In the genomic region with DNA sequence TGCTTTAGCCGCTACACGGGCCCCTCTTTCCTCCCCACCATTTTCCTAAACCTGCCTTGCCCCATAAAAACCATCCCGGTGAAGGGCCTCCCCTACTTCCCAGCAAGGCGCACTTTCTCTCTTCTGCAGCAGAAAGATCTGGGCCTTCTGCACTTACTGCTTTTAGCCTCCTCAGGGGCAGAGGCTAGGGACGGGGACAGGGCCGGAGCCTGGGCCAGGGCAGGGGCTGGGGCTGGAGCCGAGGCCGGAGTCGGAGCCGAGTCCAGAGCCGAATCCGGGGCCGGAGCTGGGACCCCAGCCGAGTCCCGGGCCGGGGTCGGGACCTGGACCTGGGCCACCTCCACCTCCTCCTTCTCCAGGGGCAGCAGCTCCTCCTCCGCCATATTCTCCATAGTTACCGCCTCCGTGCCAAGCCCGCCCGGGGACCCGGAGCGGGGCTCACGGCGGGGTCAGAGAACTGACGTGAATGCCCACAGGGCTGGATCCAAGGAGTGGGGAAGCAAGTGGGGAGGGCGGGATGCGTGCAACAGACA, we compare ENCODE assay signal across 1 cellular context.
A peak's percentile ranks its signal among the peaks of the same experiment; 100 is the strongest.
TF ChIP-seq lines count a peak whose summit lies in the region.

No MANE protein-coding gene starts in this region.

TF ChIP-seq in K562, 482 proteins besides CTCF, POLR2A, EP300 and RAD21 (continued from another document and continues in another):
- TF ChIP-seq, protein P1, sequence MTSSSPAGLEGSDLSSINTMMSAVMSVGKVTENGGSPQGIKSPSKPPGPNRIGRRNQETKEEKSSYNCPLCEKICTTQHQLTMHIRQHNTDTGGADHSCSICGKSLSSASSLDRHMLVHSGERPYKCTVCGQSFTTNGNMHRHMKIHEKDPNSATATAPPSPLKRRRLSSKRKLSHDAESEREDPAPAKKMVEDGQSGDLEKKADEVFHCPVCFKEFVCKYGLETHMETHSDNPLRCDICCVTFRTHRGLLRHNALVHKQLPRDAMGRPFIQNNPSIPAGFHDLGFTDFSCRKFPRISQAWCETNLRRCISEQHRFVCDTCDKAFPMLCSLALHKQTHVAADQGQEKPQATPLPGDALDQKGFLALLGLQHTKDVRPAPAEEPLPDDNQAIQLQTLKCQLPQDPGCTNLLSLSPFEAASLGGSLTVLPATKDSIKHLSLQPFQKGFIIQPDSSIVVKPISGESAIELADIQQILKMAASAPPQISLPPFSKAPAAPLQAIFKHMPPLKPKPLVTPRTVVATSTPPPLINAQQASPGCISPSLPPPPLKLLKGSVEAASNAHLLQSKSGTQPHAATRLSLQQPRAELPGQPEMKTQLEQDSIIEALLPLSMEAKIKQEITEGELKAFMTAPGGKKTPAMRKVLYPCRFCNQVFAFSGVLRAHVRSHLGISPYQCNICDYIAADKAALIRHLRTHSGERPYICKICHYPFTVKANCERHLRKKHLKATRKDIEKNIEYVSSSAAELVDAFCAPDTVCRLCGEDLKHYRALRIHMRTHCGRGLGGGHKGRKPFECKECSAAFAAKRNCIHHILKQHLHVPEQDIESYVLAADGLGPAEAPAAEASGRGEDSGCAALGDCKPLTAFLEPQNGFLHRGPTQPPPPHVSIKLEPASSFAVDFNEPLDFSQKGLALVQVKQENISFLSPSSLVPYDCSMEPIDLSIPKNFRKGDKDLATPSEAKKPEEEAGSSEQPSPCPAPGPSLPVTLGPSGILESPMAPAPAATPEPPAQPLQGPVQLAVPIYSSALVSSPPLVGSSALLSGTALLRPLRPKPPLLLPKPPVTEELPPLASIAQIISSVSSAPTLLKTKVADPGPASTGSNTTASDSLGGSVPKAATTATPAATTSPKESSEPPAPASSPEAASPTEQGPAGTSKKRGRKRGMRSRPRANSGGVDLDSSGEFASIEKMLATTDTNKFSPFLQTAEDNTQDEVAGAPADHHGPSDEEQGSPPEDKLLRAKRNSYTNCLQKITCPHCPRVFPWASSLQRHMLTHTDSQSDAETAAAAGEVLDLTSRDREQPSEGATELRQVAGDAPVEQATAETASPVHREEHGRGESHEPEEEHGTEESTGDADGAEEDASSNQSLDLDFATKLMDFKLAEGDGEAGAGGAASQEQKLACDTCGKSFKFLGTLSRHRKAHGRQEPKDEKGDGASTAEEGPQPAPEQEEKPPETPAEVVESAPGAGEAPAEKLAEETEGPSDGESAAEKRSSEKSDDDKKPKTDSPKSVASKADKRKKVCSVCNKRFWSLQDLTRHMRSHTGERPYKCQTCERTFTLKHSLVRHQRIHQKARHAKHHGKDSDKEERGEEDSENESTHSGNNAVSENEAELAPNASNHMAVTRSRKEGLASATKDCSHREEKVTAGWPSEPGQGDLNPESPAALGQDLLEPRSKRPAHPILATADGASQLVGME (CRISPR knock-in tag; IDR thresholded peaks at IDR 0.05): peak; percentile 20; the same call in 1 of the 2 replicates
- TF ChIP-seq HDAC6 (IDR thresholded peaks at IDR 0.05; ENCODE audit: low read depth, low read length) (no peak), ZNF146 (CRISPR knock-in tag; IDR thresholded peaks at IDR 0.05; ENCODE audit: unreplicated experiment) (no peak), ATF7 (IDR thresholded peaks at IDR 0.05) (no peak), TEAD1 (CRISPR knock-in tag; IDR thresholded peaks at IDR 0.05) (0 out of 4 replicates have a peak, but pooled peaks have one; percentile 12 to 34), NCOA4 (IDR thresholded peaks at IDR 0.05; ENCODE audit: partially characterized antibody) (no peak), COPS2 (conservative IDR thresholded peaks at IDR 0.05) (no peak), DDX20 (tag; IDR thresholded peaks at IDR 0.05; ENCODE audit: low read depth) (no peak), TBL1XR1 (IDR thresholded peaks at IDR 0.05; ENCODE audit: low read length in 2 of 2) (no peak), NFIX (CRISPR knock-in tag; IDR thresholded peaks at IDR 0.05; ENCODE audit: low read depth) (no peak; the same call in 1 of the 2 replicates), HNRNPLL (IDR thresholded peaks at IDR 0.05; ENCODE audit: low read depth, low read length, poor library complexity, severe bottlenecking) (no peak), PCBP1 (IDR thresholded peaks at IDR 0.05; ENCODE audit: low read depth, low read length, poor library complexity, severe bottlenecking) (peak; percentile 18), ZNF551 (CRISPR knock-in tag; IDR thresholded peaks at IDR 0.05) (no peak), CBX5 (IDR thresholded peaks at IDR 0.05; ENCODE audit: borderline replicate concordance, low read depth) (peak; percentile 4; the same call in 1 of the 2 replicates), EWSR1 (IDR thresholded peaks at IDR 0.05; ENCODE audit: borderline replicate concordance, low read depth, partially characterized antibody) (no peak), NFRKB (IDR thresholded peaks at IDR 0.05; ENCODE audit: low read depth) (peak; percentile 82), GABPB1 (CRISPR knock-in tag; IDR thresholded peaks at IDR 0.05) (no peak), XRCC3 (IDR thresholded peaks at IDR 0.05) (no peak), FUS (optimal IDR thresholded peaks at IDR 0.05; ENCODE audit: low read depth, low read length) (no peak), ZNF239 (CRISPR knock-in tag; IDR thresholded peaks at IDR 0.05) (no peak), ARNT (IDR thresholded peaks at IDR 0.05) (no peak), HDAC3 (IDR thresholded peaks at IDR 0.05; ENCODE audit: borderline replicate concordance, partially characterized antibody) (no peak), SETDB1 (IDR thresholded peaks at IDR 0.05; ENCODE audit: low read length) (no peak), PML (IDR thresholded peaks at IDR 0.05; ENCODE audit: low read length) (no peak), TCF3 (CRISPR knock-in tag; IDR thresholded peaks at IDR 0.05) (peak; percentile 19; the same call in 1 of the 2 replicates)
- TF ChIP-seq, protein P2, sequence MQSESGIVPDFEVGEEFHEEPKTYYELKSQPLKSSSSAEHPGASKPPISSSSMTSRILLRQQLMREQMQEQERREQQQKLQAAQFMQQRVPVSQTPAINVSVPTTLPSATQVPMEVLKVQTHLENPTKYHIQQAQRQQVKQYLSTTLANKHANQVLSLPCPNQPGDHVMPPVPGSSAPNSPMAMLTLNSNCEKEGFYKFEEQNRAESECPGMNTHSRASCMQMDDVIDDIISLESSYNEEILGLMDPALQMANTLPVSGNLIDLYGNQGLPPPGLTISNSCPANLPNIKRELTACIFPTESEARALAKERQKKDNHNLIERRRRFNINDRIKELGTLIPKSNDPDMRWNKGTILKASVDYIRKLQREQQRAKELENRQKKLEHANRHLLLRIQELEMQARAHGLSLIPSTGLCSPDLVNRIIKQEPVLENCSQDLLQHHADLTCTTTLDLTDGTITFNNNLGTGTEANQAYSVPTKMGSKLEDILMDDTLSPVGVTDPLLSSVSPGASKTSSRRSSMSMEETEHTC (IDR thresholded peaks at IDR 0.05): no peak
- TF ChIP-seq, protein P3, sequence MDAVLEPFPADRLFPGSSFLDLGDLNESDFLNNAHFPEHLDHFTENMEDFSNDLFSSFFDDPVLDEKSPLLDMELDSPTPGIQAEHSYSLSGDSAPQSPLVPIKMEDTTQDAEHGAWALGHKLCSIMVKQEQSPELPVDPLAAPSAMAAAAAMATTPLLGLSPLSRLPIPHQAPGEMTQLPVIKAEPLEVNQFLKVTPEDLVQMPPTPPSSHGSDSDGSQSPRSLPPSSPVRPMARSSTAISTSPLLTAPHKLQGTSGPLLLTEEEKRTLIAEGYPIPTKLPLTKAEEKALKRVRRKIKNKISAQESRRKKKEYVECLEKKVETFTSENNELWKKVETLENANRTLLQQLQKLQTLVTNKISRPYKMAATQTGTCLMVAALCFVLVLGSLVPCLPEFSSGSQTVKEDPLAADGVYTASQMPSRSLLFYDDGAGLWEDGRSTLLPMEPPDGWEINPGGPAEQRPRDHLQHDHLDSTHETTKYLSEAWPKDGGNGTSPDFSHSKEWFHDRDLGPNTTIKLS (IDR thresholded peaks at IDR 0.05; ENCODE audit: borderline replicate concordance, low read depth): no peak
- TF ChIP-seq, protein P4, sequence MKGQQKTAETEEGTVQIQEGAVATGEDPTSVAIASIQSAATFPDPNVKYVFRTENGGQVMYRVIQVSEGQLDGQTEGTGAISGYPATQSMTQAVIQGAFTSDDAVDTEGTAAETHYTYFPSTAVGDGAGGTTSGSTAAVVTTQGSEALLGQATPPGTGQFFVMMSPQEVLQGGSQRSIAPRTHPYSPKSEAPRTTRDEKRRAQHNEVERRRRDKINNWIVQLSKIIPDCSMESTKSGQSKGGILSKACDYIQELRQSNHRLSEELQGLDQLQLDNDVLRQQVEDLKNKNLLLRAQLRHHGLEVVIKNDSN (CRISPR knock-in tag; IDR thresholded peaks at IDR 0.05): no peak
- TF ChIP-seq, protein P5, sequence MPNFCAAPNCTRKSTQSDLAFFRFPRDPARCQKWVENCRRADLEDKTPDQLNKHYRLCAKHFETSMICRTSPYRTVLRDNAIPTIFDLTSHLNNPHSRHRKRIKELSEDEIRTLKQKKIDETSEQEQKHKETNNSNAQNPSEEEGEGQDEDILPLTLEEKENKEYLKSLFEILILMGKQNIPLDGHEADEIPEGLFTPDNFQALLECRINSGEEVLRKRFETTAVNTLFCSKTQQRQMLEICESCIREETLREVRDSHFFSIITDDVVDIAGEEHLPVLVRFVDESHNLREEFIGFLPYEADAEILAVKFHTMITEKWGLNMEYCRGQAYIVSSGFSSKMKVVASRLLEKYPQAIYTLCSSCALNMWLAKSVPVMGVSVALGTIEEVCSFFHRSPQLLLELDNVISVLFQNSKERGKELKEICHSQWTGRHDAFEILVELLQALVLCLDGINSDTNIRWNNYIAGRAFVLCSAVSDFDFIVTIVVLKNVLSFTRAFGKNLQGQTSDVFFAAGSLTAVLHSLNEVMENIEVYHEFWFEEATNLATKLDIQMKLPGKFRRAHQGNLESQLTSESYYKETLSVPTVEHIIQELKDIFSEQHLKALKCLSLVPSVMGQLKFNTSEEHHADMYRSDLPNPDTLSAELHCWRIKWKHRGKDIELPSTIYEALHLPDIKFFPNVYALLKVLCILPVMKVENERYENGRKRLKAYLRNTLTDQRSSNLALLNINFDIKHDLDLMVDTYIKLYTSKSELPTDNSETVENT (CRISPR knock-in tag; IDR thresholded peaks at IDR 0.05): no peak
- TF ChIP-seq, protein P6, sequence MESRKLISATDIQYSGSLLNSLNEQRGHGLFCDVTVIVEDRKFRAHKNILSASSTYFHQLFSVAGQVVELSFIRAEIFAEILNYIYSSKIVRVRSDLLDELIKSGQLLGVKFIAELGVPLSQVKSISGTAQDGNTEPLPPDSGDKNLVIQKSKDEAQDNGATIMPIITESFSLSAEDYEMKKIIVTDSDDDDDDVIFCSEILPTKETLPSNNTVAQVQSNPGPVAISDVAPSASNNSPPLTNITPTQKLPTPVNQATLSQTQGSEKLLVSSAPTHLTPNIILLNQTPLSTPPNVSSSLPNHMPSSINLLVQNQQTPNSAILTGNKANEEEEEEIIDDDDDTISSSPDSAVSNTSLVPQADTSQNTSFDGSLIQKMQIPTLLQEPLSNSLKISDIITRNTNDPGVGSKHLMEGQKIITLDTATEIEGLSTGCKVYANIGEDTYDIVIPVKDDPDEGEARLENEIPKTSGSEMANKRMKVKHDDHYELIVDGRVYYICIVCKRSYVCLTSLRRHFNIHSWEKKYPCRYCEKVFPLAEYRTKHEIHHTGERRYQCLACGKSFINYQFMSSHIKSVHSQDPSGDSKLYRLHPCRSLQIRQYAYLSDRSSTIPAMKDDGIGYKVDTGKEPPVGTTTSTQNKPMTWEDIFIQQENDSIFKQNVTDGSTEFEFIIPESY (CRISPR knock-in tag; IDR thresholded peaks at IDR 0.05): no peak
- TF ChIP-seq, protein P7, sequence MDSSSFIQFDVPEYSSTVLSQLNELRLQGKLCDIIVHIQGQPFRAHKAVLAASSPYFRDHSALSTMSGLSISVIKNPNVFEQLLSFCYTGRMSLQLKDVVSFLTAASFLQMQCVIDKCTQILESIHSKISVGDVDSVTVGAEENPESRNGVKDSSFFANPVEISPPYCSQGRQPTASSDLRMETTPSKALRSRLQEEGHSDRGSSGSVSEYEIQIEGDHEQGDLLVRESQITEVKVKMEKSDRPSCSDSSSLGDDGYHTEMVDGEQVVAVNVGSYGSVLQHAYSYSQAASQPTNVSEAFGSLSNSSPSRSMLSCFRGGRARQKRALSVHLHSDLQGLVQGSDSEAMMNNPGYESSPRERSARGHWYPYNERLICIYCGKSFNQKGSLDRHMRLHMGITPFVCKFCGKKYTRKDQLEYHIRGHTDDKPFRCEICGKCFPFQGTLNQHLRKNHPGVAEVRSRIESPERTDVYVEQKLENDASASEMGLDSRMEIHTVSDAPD (CRISPR knock-in tag; IDR thresholded peaks at IDR 0.05): no peak
- TF ChIP-seq, protein P8, sequence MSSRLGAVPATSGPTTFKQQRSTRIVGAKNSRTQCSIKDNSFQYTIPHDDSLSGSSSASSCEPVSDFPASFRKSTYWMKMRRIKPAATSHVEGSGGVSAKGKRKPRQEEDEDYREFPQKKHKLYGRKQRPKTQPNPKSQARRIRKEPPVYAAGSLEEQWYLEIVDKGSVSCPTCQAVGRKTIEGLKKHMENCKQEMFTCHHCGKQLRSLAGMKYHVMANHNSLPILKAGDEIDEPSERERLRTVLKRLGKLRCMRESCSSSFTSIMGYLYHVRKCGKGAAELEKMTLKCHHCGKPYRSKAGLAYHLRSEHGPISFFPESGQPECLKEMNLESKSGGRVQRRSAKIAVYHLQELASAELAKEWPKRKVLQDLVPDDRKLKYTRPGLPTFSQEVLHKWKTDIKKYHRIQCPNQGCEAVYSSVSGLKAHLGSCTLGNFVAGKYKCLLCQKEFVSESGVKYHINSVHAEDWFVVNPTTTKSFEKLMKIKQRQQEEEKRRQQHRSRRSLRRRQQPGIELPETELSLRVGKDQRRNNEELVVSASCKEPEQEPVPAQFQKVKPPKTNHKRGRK (tag; IDR thresholded peaks at IDR 0.05): no peak
- TF ChIP-seq, protein P9, sequence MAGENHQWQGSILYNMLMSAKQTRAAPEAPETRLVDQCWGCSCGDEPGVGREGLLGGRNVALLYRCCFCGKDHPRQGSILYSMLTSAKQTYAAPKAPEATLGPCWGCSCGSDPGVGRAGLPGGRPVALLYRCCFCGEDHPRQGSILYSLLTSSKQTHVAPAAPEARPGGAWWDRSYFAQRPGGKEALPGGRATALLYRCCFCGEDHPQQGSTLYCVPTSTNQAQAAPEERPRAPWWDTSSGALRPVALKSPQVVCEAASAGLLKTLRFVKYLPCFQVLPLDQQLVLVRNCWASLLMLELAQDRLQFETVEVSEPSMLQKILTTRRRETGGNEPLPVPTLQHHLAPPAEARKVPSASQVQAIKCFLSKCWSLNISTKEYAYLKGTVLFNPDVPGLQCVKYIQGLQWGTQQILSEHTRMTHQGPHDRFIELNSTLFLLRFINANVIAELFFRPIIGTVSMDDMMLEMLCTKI (IDR thresholded peaks at IDR 0.05; ENCODE audit: partially characterized antibody): no peak
- TF ChIP-seq, protein P10, sequence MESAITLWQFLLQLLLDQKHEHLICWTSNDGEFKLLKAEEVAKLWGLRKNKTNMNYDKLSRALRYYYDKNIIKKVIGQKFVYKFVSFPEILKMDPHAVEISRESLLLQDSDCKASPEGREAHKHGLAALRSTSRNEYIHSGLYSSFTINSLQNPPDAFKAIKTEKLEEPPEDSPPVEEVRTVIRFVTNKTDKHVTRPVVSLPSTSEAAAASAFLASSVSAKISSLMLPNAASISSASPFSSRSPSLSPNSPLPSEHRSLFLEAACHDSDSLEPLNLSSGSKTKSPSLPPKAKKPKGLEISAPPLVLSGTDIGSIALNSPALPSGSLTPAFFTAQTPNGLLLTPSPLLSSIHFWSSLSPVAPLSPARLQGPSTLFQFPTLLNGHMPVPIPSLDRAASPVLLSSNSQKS (CRISPR knock-in tag; IDR thresholded peaks at IDR 0.05): 0 out of 2 replicates have a peak, but pooled peaks have one; percentile 28
- TF ChIP-seq, protein P11, sequence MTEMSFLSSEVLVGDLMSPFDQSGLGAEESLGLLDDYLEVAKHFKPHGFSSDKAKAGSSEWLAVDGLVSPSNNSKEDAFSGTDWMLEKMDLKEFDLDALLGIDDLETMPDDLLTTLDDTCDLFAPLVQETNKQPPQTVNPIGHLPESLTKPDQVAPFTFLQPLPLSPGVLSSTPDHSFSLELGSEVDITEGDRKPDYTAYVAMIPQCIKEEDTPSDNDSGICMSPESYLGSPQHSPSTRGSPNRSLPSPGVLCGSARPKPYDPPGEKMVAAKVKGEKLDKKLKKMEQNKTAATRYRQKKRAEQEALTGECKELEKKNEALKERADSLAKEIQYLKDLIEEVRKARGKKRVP (CRISPR knock-in tag; IDR thresholded peaks at IDR 0.05): peak; percentile 48; the same call in 1 of the 2 replicates
